10 cellular contexts compared by ENCODE assay signal in the genomic region with DNA sequence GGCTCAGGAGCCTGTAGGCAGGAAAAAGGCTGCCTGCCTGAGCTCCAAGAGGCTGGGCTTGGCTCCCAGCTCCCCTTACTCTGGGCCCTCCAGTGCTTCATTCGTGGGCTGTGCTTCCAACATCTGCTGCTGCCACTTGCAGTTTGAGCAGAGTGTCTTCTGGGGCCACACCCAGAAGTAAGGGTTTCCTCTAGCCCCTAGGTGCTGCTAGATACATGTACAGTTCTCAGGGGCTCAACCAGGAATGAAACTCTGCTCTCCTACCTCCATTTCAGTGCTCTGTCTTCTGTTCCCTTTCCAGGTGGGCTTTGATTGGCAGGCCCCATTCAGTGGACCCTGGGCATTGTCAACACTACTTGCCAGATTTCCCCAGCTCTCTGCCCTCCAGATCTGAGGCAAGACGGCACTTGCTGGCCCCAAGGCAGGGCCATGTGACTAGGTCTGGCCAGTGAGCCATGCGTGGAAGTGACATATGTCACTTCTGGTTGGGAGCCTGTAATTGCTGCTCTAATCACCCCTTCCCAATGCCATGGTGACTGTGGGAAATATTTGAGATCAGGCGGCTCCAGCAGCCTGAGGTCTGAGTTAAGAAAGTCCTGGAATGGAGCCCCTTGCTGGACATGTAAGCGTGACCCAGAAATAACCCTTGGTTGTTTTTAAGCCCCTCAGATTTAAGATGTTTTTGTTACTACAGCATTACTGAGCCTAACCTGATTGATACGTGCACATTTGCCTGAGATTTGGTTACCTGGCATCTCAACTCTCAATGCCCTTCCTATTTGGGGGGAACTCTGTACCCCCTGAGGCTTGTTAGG. TPM values are rescaled to one million over a fixed set of nuclear protein-coding genes. Genes with fewer than 3 reads are reported as not detected.
DNase-seq lines count a peak whose midpoint lies in the region; ATAC-seq and TF ChIP-seq lines count a peak whose summit lies in the region.
"Had no signal": no experiment of that assay in that cellular context is flagged by ENCODE, and none has a peak within 500 bp of the region (broad histone marks: within the 10 kb centered on the region; RNA-seq: fewer than 3 reads in every experiment).

No MANE protein-coding gene starts in this region.

- H3K9ac ChIP-seq in MM.1S (ENCODE audit: low read length) = no peak overlapping the region
- H3K9ac ChIP-seq in endodermal cell (ENCODE audit: extremely low read depth, low read length, poor library complexity, severe bottlenecking) = no peak overlapping the region

- H3K4me1 Mint-ChIP-seq in endodermal cell = peaks cover 16% of the 10 kb centered on the region
- peaks cover 70% of the 10 kb centered on the region for H3K4me1 Mint-ChIP-seq in type B pancreatic cell (ENCODE audit: unreplicated experiment)

- ATAC-seq in Right ventricle myocardium superior (ENCODE audit: poor library complexity) = peak; percentile 83
- no peak for ATAC-seq in activated naive CD4-positive, alpha-beta T cell treated with anti-CD3 and anti-CD28 coated beads, Interleukin-2, amount 50 U/mL, for 72 hours
- ATAC-seq: T-cell had no signal

- DNase-seq in Right ventricle myocardium superior (no peak), cardiac septum (ENCODE audit: low spot score) (no peak), MM.1S (peak; percentile 26), endodermal cell (peak; percentile 34), type B pancreatic cell (ENCODE audit: extremely low spot score, unreplicated experiment) (no peak), middle frontal gyrus (ENCODE audit: extremely low spot score, low spot score) (no peak), NCI-H1417 treated with DMSO at 0.1 percent for 48 hours (lab: John Stamatoyannopoulos, UW) (no peak)
- DNase-seq in activated naive CD4-positive, alpha-beta T cell treated with anti-CD3 and anti-CD28 coated beads, Interleukin-2, amount 50 U/mL, for 72 hours (ENCODE audit: low spot score in 2 of 2) = no peak
- DNase-seq: T-cell had no signal

- WGBS in endodermal cell (ENCODE audit: insufficient coverage in 1 of 2, insufficient read length in 1 of 2), 2 experiments = 90 to 98% methylated on average over 5 to 6 of the region's 6 CpGs

- peak; percentile 31 for TF ChIP-seq CTCF in MM.1S (IDR thresholded peaks at IDR 0.05; ENCODE audit: low read length)
- TF ChIP-seq CTCF in endodermal cell (conservative IDR thresholded peaks at IDR 0.05) = no peak
- no peak for TF ChIP-seq CTCF in type B pancreatic cell (conservative IDR thresholded peaks at IDR 0.05)

- H3K27me3 ChIP-seq in MM.1S (replicated peaks; ENCODE audit: insufficient read depth, low read length) (no peaks in the 10 kb centered on the region), endodermal cell (ENCODE audit: control insufficient read depth, insufficient read depth, low read length, poor library complexity, severe bottlenecking) (no peaks in the 10 kb centered on the region)

- intact Hi-C loops in Right ventricle myocardium superior (cut with DNase I) = loop anchor here (10.0 kb wide), 1 partner anchor 689 kb away; no protein-coding TSS in a partner anchor
- intact Hi-C loops in cardiac septum (cut with DNase I) = loop anchor here (5.0 kb wide), 1 partner anchor 146 kb away; no protein-coding TSS in a partner anchor

- H3K9me3 ChIP-seq in MM.1S (replicated peaks; ENCODE audit: insufficient read depth, low read length) (no peaks in the 10 kb centered on the region), endodermal cell (ENCODE audit: control insufficient read depth, low read length) (no peaks in the 10 kb centered on the region)

- H3F3A ChIP-seq in MM.1S (ENCODE audit: insufficient read depth, low read length) = no peaks in the 10 kb centered on the region

- H3K79me2 ChIP-seq in MM.1S (ENCODE audit: low read length) = no peaks in the 10 kb centered on the region

- H3K4me3 ChIP-seq in MM.1S (ENCODE audit: low read length) (no peak overlapping the region), endodermal cell (ENCODE audit: low read length) (no peak overlapping the region)

- H2AFZ ChIP-seq in MM.1S (ENCODE audit: low read length) = no peak overlapping the region

- H3K4me1 ChIP-seq in MM.1S (ENCODE audit: low read length) (peaks cover 4% of the 10 kb centered on the region; the same call in 1 of the 2 replicates), endodermal cell (ENCODE audit: control insufficient read depth, insufficient read depth, low read length) (no peaks in the 10 kb centered on the region)

- H4K20me1 ChIP-seq in MM.1S (ENCODE audit: insufficient read depth, low read length) = no peaks in the 10 kb centered on the region

- H3K27me3 Mint-ChIP-seq in endodermal cell (ENCODE audit: insufficient read depth) (peaks cover 9% of the 10 kb centered on the region), type B pancreatic cell (no peaks in the 10 kb centered on the region)

- H3K36me3 ChIP-seq in MM.1S (replicated peaks; ENCODE audit: insufficient read depth, low read length) (no peaks in the 10 kb centered on the region), endodermal cell (ENCODE audit: control insufficient read depth, insufficient read depth, low read length) (no peaks in the 10 kb centered on the region)

- no peak overlapping the region for H3K27ac Mint-ChIP-seq in endodermal cell
- H3K27ac Mint-ChIP-seq in type B pancreatic cell = peak overlapping the region; percentile 50
- H3K27ac Mint-ChIP-seq in activated naive CD4-positive, alpha-beta T cell treated with anti-CD3 and anti-CD28 coated beads, Interleukin-2, amount 50 U/mL, for 72 hours = no peak overlapping the region
- H3K27ac Mint-ChIP-seq: T-cell had no signal

- H3K4me3 Mint-ChIP-seq in endodermal cell (no peak overlapping the region), type B pancreatic cell (peak overlapping the region; percentile 20)
- H3K4me3 Mint-ChIP-seq: T-cell had no signal

- H3K4me2 ChIP-seq in MM.1S (ENCODE audit: low read depth, low read length) = no peak overlapping the region

- no peaks in the 10 kb centered on the region for H3K36me3 Mint-ChIP-seq in endodermal cell (ENCODE audit: low read depth)
- no peaks in the 10 kb centered on the region for H3K36me3 Mint-ChIP-seq in type B pancreatic cell
- H3K36me3 Mint-ChIP-seq in activated naive CD4-positive, alpha-beta T cell treated with anti-CD3 and anti-CD28 coated beads, Interleukin-2, amount 50 U/mL, for 72 hours = no peaks in the 10 kb centered on the region
- H3K36me3 Mint-ChIP-seq: T-cell had no signal

- H3K9me3 Mint-ChIP-seq in endodermal cell (no peaks in the 10 kb centered on the region), type B pancreatic cell (no peaks in the 10 kb centered on the region)
- H3K9me3 Mint-ChIP-seq in activated naive CD4-positive, alpha-beta T cell treated with anti-CD3 and anti-CD28 coated beads, Interleukin-2, amount 50 U/mL, for 72 hours = no peaks in the 10 kb centered on the region
- H3K9me3 Mint-ChIP-seq: T-cell had no signal

- H3K27ac ChIP-seq in MM.1S (ENCODE audit: low read length) = no peak overlapping the region
- H3K27ac ChIP-seq in endodermal cell (ENCODE audit: low read depth, low read length) = no peak overlapping the region
- H3K27ac ChIP-seq: C4-2B had no signal

- no peaks in the 10 kb centered on the region for H3K9me2 ChIP-seq in MM.1S (replicated peaks; ENCODE audit: insufficient read depth, low read length)

RNA-seq across cellular contexts. Expression of a gene that starts 9.4 kb away (rescaled TPM):
- total RNA-seq in Right ventricle myocardium superior (47.0 TPM), cardiac septum (44.9 TPM), endodermal cell (10 to 100 TPM; 79.3 to 92.9 TPM), type B pancreatic cell (ENCODE audit: low replicate concordance) (63.2 and 98.7 TPM in 2 replicates)
- polyA plus RNA-seq in endodermal cell (2013, experiment 1 of 2) = 144 TPM
- polyA plus RNA-seq in endodermal cell (2013, experiment 2 of 2) = 121 TPM
- 10 to 100 TPM; 24.4 to 24.8 TPM for total RNA-seq in activated naive CD4-positive, alpha-beta T cell treated with anti-CD3 and anti-CD28 coated beads, Interleukin-2, amount 50 U/mL, for 72 hours

Comparison
In these comparisons a context has a peak if more than half of its experiments do, and no peak if none do; other contexts are left out.
1. DNase-seq: peak in MM.1S (single experiment) and endodermal cell (single experiment); none in Right ventricle myocardium superior (single experiment), cardiac septum (single experiment), type B pancreatic cell (single experiment), middle frontal gyrus (single experiment), NCI-H1417 treated with DMSO at 0.1 percent for 48 hours (single experiment) and activated naive CD4-positive, alpha-beta T cell treated with anti-CD3 and anti-CD28 coated beads, Interleukin-2, amount 50 U/mL, for 72 hours (0 of 2).